8 cellular contexts compared by ENCODE assay signal in genomic region chr5:179907570-179908324, GRCh38. TPM values are rescaled to one million over a fixed set of nuclear protein-coding genes. Genes with fewer than 3 reads are reported as not detected.
DNase-seq lines count a peak whose midpoint lies in the region; ATAC-seq and TF ChIP-seq lines count a peak whose summit lies in the region.

Gene TBC1D9B, minus strand, starts transcription at chr5:179907897. Its CDS starts 76 bp downstream, at chr5:179907821.

- peak within 1 kb of the TSS; percentile 62 for H3K4me3 ChIP-seq in kidney epithelial cell (ENCODE audit: low read depth, low read length)

- H3K27me3 ChIP-seq in kidney epithelial cell (ENCODE audit: control insufficient read depth, insufficient read depth, low read length), result no peaks in the 10 kb centered on the region

- ATAC-seq in HG02623 (IDR thresholded peaks at IDR 0.05; ENCODE audit: unreplicated experiment), result peak; percentile 87

- peak; percentile 8 for DNase-seq in NCI-H1694 treated with DMSO at 0.1 percent for 48 hours (lab: John Stamatoyannopoulos, UW)
- DNase-seq in NCI-H1694 (lab: John Stamatoyannopoulos, UW), result no peak
- peak; percentile 31 to 61 for DNase-seq in NCI-H1930 (lab: John Stamatoyannopoulos, UW)
- peak; percentile 58 for DNase-seq in activated CD4-positive, alpha-beta T cell treated with anti-CD3 and anti-CD28 coated beads for 1 hour
- DNase-seq in cerebellar cortex (ENCODE audit: low spot score), result peak; percentile 53
- DNase-seq in kidney epithelial cell (ENCODE audit: low read depth), result no peak
- peak; percentile 73 for DNase-seq in stimulated activated CD4-positive, alpha-beta T cell treated with anti-CD3 and anti-CD28 coated beads, Interleukin-15, amount 100 ng/mL, for 24 hours

- peaks cover 4% of the 10 kb centered on the region for H3K36me3 ChIP-seq in kidney epithelial cell (ENCODE audit: control insufficient read depth, insufficient read depth, low read length)

- TF ChIP-seq CTCF in kidney epithelial cell (IDR thresholded peaks at IDR 0.05; ENCODE audit: insufficient read depth, low read length, poor library complexity, severe bottlenecking), result no peak

RNA-seq across cellular contexts. Expression of gene TBC1D9B, which starts in this region (rescaled TPM):
- 79.6 and 86.3 TPM in 2 replicates for total RNA-seq in kidney epithelial cell

Comparison
In these comparisons a context has a peak if more than half of its experiments do, and no peak if none do; other contexts are left out.
1. DNase-seq: peak in NCI-H1694 treated with DMSO at 0.1 percent for 48 hours (single experiment), NCI-H1930 (2 of 2), activated CD4-positive, alpha-beta T cell treated with anti-CD3 and anti-CD28 coated beads for 1 hour (single experiment), cerebellar cortex (single experiment) and stimulated activated CD4-positive, alpha-beta T cell treated with anti-CD3 and anti-CD28 coated beads, Interleukin-15, amount 100 ng/mL, for 24 hours (single experiment); none in NCI-H1694 (single experiment) and kidney epithelial cell (single experiment).